In genomic region chr10:133281084-133281483, GRCh38 we compare ENCODE assay signal across 36 cellular contexts. TPM values are rescaled to one million over a fixed set of nuclear protein-coding genes. Genes with fewer than 3 reads are reported as not detected.
"Had no signal": no experiment of that assay in that cellular context is flagged by ENCODE, and none has a peak within 500 bp of the region (broad histone marks: within the 10 kb centered on the region; RNA-seq: fewer than 3 reads in every experiment).

No MANE protein-coding gene starts in this region.

- H3K27me3 Mint-ChIP-seq: T-cell had no signal

- H3K4me3 Mint-ChIP-seq: T-cell had no signal

- H3K9me3 ChIP-seq: Peyer's patch, SJCRH30 had no signal

- H3K9me3 Mint-ChIP-seq: T-cell had no signal

- DNase-seq: Karpas-422, NCI-H1048, NCI-H1092 treated with DMSO at 0.1 percent for 48 hours, NCI-H1105 treated with DMSO at 0.1 percent for 48 hours, NCI-H1417, NCI-H1436, NCI-H146, NCI-H1694, NCI-H187, NCI-H1930, NCI-H2029 treated with DMSO at 0.1 percent for 48 hours, NCI-H2081 treated with DMSO at 0.1 percent for 48 hours, NCI-H2107, NCI-H2171, NCI-H226, NCI-H446 treated with DMSO at 0.1 percent for 48 hours, NCI-H510A, NCI-H524, NCI-H526, NCI-H69, NCI-H748 treated with DMSO at 0.1 percent for 48 hours, NCI-H82, OCI-M1, PC-3, Peyer's patch, RPMI8226, SHP77, SIG-M5, SJCRH30, T-cell had no signal

- H3K27ac ChIP-seq: SJCRH30, SK-N-MC had no signal

- H3K4me1 ChIP-seq: SJCRH30 had no signal

- H3K36me3 ChIP-seq: SJCRH30 had no signal

- H3K4me3 ChIP-seq: Peyer's patch, SJCRH30, SK-N-MC had no signal

- H3K27ac Mint-ChIP-seq: T-cell had no signal

- H3K27me3 ChIP-seq: SJCRH30 had no signal

RNA-seq across cellular contexts. Expression of gene VENTX, which starts 43.4 kb away (rescaled TPM):
- total RNA-seq: LHCN-M2; MCF 10A; PC-3; SK-MEL-5; T-helper 1 cell treated with Interleukin-12 subunit alpha and Interleukin-12 subunit beta and Interleukin-4 antibody, amounts not matched to agents 30 ng/mL and 1 ng/mL, for 36 hours had no signal

RNA-seq across cellular contexts. Expression of gene UTF1, which starts 51.1 kb away (rescaled TPM):
- total RNA-seq: LHCN-M2; MCF 10A; PC-3; Peyer's patch; Right ventricle myocardium inferior; SJCRH30; SK-MEL-5; T-helper 1 cell treated with Interleukin-12 subunit alpha and Interleukin-12 subunit beta and Interleukin-4 antibody, amounts not matched to agents 30 ng/mL and 1 ng/mL, for 36 hours had no signal
